Comparison of ENCODE assay signal across 10 cellular contexts in genomic region chr12:57889541-57889989, GRCh38. TPM values are rescaled to one million over a fixed set of nuclear protein-coding genes. Genes with fewer than 3 reads are reported as not detected.
DNase-seq lines count a peak whose midpoint lies in the region; ATAC-seq, FAIRE-seq and TF ChIP-seq lines count a peak whose summit lies in the region.
"Had no signal": no experiment of that assay in that cellular context is flagged by ENCODE, and none has a peak within 500 bp of the region (broad histone marks: within the 10 kb centered on the region; RNA-seq: fewer than 3 reads in every experiment).

No MANE protein-coding gene starts in this region.

- intact Hi-C loops in kidney (cut with DNase I): no loop called here

- no peaks in the 10 kb centered on the region for H3K27me3 ChIP-seq in bronchial epithelial cell (ENCODE audit: control insufficient read depth, insufficient read depth, low read length)
- H3K27me3 ChIP-seq in suprapubic skin: no peaks in the 10 kb centered on the region

- no peaks in the 10 kb centered on the region for H3K36me3 Mint-ChIP-seq in HFFc6 (ENCODE audit: low read depth)
- H3K36me3 Mint-ChIP-seq: stimulated activated naive B cell treated with anti-CD40 and anti-IgM and Interleukin-4, amounts not matched to agents 10 μg/mL and 1 μg/mL and 100 μg/mL, for 72 hours had no signal

- peaks cover 29% of the 10 kb centered on the region in 2 donors for H3K4me1 ChIP-seq in kidney (ENCODE audit: control insufficient read depth in 1 of 2, insufficient read depth in 1 of 2, low read depth in 1 of 2, low read length in 2 of 2)
- peaks cover 71% of the 10 kb centered on the region for H3K4me1 ChIP-seq in suprapubic skin

- FAIRE-seq in bronchial epithelial cell (lab: Jason Lieb, UNC) (no peak), kidney (lab: Jason Lieb, UNC) (no peak), RCC 7860 (lab: Jason Lieb, UNC) (no peak)

- peak overlapping the region; percentile 78 for H3K4me3 Mint-ChIP-seq in HFFc6
- H3K4me3 Mint-ChIP-seq: stimulated activated naive B cell treated with anti-CD40 and anti-IgM and Interleukin-4, amounts not matched to agents 10 μg/mL and 1 μg/mL and 100 μg/mL, for 72 hours had no signal

- H3K4me3 ChIP-seq in bronchial epithelial cell (ENCODE audit: low read depth, low read length): no peak overlapping the region
- no peak overlapping the region for H3K4me3 ChIP-seq in kidney (ENCODE audit: low read length in 2 of 2)
- H3K4me3 ChIP-seq in suprapubic skin: peak overlapping the region; percentile 20

- peak overlapping the region in 1 of 2 donors; percentile 36 for H3K9ac ChIP-seq in kidney (ENCODE audit: low read length in 2 of 2)

- H3K27me3 Mint-ChIP-seq in HFFc6 (ENCODE audit: insufficient read depth): peaks cover 1% of the 10 kb centered on the region; the same call in 1 of the 2 replicates

- H3K27ac Mint-ChIP-seq in HFFc6: peak overlapping the region; percentile 84
- H3K27ac Mint-ChIP-seq: IgD-negative memory B cell; stimulated activated naive B cell treated with anti-CD40 and anti-IgM and Interleukin-4, amounts not matched to agents 10 μg/mL and 1 μg/mL and 100 μg/mL, for 72 hours had no signal

- no peak for TF ChIP-seq EP300 in suprapubic skin (IDR thresholded peaks at IDR 0.05)

- H3K9me3 ChIP-seq in kidney (ENCODE audit: control insufficient read depth in 1 of 2, low read length in 2 of 2) (no peaks in the 10 kb centered on the region), suprapubic skin (no peaks in the 10 kb centered on the region)

- ATAC-seq in stimulated activated naive CD8-positive, alpha-beta T cell treated with anti-CD3 and anti-CD28 coated beads, Interleukin-15, Interleukin-2, amounts not matched to agents 100 U/mL and 50 U/mL, for 24 hours: no peak
- no peak for ATAC-seq in HG02610 (IDR thresholded peaks at IDR 0.05; ENCODE audit: unreplicated experiment)
- ATAC-seq: stimulated activated naive B cell treated with anti-CD40 and anti-IgM and Interleukin-4, amounts not matched to agents 10 μg/mL and 1 μg/mL and 100 μg/mL, for 72 hours had no signal

- H3K36me3 ChIP-seq in bronchial epithelial cell (ENCODE audit: control insufficient read depth, insufficient read depth, low read length) (no peaks in the 10 kb centered on the region), kidney (ENCODE audit: control insufficient read depth in 1 of 2, insufficient read depth in 2 of 2, low read length in 2 of 2) (no peaks in the 10 kb centered on the region), suprapubic skin (no peaks in the 10 kb centered on the region)

- TF ChIP-seq CTCF in HFFc6 (IDR thresholded peaks at IDR 0.05): no peak
- no peak for TF ChIP-seq CTCF in bronchial epithelial cell (IDR thresholded peaks at IDR 0.05; ENCODE audit: insufficient read depth, low read length, severe bottlenecking)
- TF ChIP-seq CTCF in kidney (IDR thresholded peaks at IDR 0.05; ENCODE audit: borderline replicate concordance, extremely low read depth, insufficient read depth): no peak
- no peak for TF ChIP-seq CTCF in suprapubic skin (IDR thresholded peaks at IDR 0.05)

- H3K27ac ChIP-seq in kidney (ENCODE audit: low read depth in 2 of 2, low read length in 2 of 2): peak overlapping the region; percentile 75 to 81
- H3K27ac ChIP-seq in suprapubic skin: peak overlapping the region; percentile 92

- TF ChIP-seq POLR2A in suprapubic skin (IDR thresholded peaks at IDR 0.05): peak in 1 of 2 donors; percentile 31

- peaks cover 6% of the 10 kb centered on the region; the same call in 1 of the 2 replicates for H3K9me3 Mint-ChIP-seq in HFFc6
- H3K9me3 Mint-ChIP-seq: IgD-negative memory B cell; stimulated activated naive B cell treated with anti-CD40 and anti-IgM and Interleukin-4, amounts not matched to agents 10 μg/mL and 1 μg/mL and 100 μg/mL, for 72 hours had no signal

- DNase-seq in HFFc6 (peak; percentile 39), bronchial epithelial cell (ENCODE audit: low read depth) (peak; percentile 81), kidney (peak; percentile 91), suprapubic skin (ENCODE audit: low spot score in 2 of 2) (peak; percentile 85 to 86), RCC 7860 (ENCODE audit: low spot score) (no peak)
- no peak for DNase-seq in stimulated activated naive CD8-positive, alpha-beta T cell treated with anti-CD3 and anti-CD28 coated beads, Interleukin-15, Interleukin-2, amounts not matched to agents 100 U/mL and 50 U/mL, for 24 hours
- no peak for DNase-seq in activated naive CD4-positive, alpha-beta T cell treated with Interleukin-2 at 50 U/mL for 16 hours
- DNase-seq: stimulated activated naive B cell treated with anti-CD40 and anti-IgM and Interleukin-4, amounts not matched to agents 10 μg/mL and 1 μg/mL and 100 μg/mL, for 72 hours had no signal

- 29% methylated on average over 9 of the region's 10 CpGs for WGBS in suprapubic skin

- peaks cover 82% of the 10 kb centered on the region for H3K4me1 Mint-ChIP-seq in HFFc6 (ENCODE audit: low read depth)

RNA-seq across cellular contexts. Expression of gene CTDSP2, which starts 43.0 kb away (rescaled TPM):
- 100 to 1,000 TPM in 5 of 6 experiments, 10 to 100 TPM in 1; 99.2 to 128 (median 111) TPM for total RNA-seq in HFFc6 (2021; fragmentation: NEBNext Ultra II Directional; extraction: Animal tissue kit (Norgen Biotek cat#: 25700))
- total RNA-seq in bronchial epithelial cell (29.3 and 36.3 TPM in 2 replicates), kidney (198 TPM), suprapubic skin (100 to 1,000 TPM; 147 to 240 (median 215) TPM)
- polyA plus RNA-seq in kidney (ENCODE audit: insufficient read depth, low read depth, low replicate concordance): 46.0 TPM

RNA-seq across cellular contexts. Expression of gene ATP23, which starts 51.8 kb away (rescaled TPM):
- total RNA-seq in HFFc6 (2021; fragmentation: NEBNext Ultra II Directional; extraction: Animal tissue kit (Norgen Biotek cat#: 25700)): 1 to 10 TPM; 3.1 to 4.0 (median 3.6) TPM
- total RNA-seq in bronchial epithelial cell (6.6 and 10.8 TPM in 2 replicates), kidney (3.7 TPM), suprapubic skin (10 to 100 TPM in 1 of 4 donors, 1 to 10 TPM in 3; 4.4 to 12.0 (median 7.5) TPM)
- 13.1 TPM for polyA plus RNA-seq in kidney (ENCODE audit: insufficient read depth, low read depth, low replicate concordance)

Comparison
In these comparisons a context has a peak if more than half of its experiments do, and no peak if none do; other contexts are left out.
1. DNase-seq: peak in HFFc6 (single experiment), bronchial epithelial cell (single experiment), kidney (single experiment) and suprapubic skin (2 of 2); none in stimulated activated naive CD8-positive, alpha-beta T cell treated with anti-CD3 and anti-CD28 coated beads, Interleukin-15, Interleukin-2, amounts not matched to agents 100 U/mL and 50 U/mL, for 24 hours (single experiment), activated naive CD4-positive, alpha-beta T cell treated with Interleukin-2 at 50 U/mL for 16 hours (single experiment) and RCC 7860 (single experiment).